In the genomic region with DNA sequence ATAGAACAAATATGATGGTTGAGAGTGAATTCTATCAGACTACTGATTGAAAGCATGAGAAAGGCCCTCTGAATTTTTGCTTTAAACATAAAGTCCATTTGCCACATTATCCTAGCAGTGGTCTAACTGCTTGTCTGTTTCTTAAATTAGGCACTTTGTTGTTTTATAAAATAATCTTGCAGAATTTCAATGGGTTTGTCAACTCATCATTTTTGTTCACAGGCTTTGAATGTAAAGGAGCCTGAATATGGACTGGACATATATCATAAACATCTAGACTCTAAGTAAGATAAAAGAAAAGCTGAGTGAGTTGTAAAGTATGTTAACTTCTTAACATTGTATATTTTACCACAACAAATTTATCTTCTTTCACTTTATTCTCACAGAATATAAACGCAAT, we compare ENCODE assay signal across 26 cellular contexts.
"Had no signal": no experiment of that assay in that cellular context is flagged by ENCODE, and none has a peak within 500 bp of the region (broad histone marks: within the 10 kb centered on the region; RNA-seq: fewer than 3 reads in every experiment).

No MANE protein-coding gene starts in this region.

- H3K36me3 ChIP-seq: stomach, suprapubic skin, thoracic aorta, thyroid gland, tibial artery, tibial nerve, transverse colon, upper lobe of right lung, uterus, vagina had no signal

- H3K27me3 ChIP-seq: stomach, suprapubic skin, testis, thyroid gland, tibial artery, tibial nerve, transverse colon, upper lobe of right lung, uterus, vagina had no signal

- H3K9me3 ChIP-seq: testis, thoracic aorta, thyroid gland, tibial artery, transverse colon, upper lobe of right lung, uterus, vagina had no signal

- H3K4me3 ChIP-seq: stomach, suprapubic skin, testis, thoracic aorta, thyroid gland, tibial artery, tibial nerve, transverse colon, upper lobe of right lung, uterus, vagina had no signal

- FAIRE-seq: urothelium cell line had no signal

- DNase-seq: stimulated activated CD4-positive, alpha-beta T cell treated with anti-CD3 and anti-CD28 coated beads, Interleukin-2, amount 100 ng/mL, for 48 hours; stimulated activated CD4-positive, alpha-beta T cell treated with anti-CD3 and anti-CD28 coated beads, Interleukin-4, amount 100 ng/mL, for 1 hour; stimulated activated CD4-positive, alpha-beta T cell treated with anti-CD3 and anti-CD28 coated beads, Interleukin-4, amount 100 ng/mL, for 24 hours; stimulated activated CD4-positive, alpha-beta T cell treated with anti-CD3 and anti-CD28 coated beads, Interleukin-4, amount 100 ng/mL, for 4 hours; stimulated activated CD8-positive, alpha-beta memory T cell treated with anti-CD3 and anti-CD28 coated beads, Interleukin-4, amount 100 ng/mL, for 48 hours; stimulated activated naive B cell treated with anti-CD40 and anti-IgM and Interleukin-4, amounts not matched to agents 10 μg/mL and 1 μg/mL and 100 μg/mL, for 72 hours; stimulated activated naive CD4-positive, alpha-beta T cell; stimulated activated naive CD4-positive, alpha-beta T cell treated with Interleukin-2 at 50 U/mL for 16 hours; stimulated activated naive CD8-positive, alpha-beta T cell treated with anti-CD3 and anti-CD28 coated beads, Interleukin-15, amount 100 ng/mL, for 72 hours; stimulated activated naive CD8-positive, alpha-beta T cell treated with anti-CD3 and anti-CD28 coated beads, Interleukin-15, Interleukin-2, amounts not matched to agents 100 U/mL and 50 U/mL, for 24 hours; stomach; substantia nigra; testis; thyroid gland; tibial artery; transverse colon; trophoblast cell; upper lobe of right lung; uterus had no signal

- H3K4me1 ChIP-seq: stomach, suprapubic skin, testis, thyroid gland, tibial artery, tibial nerve, transverse colon, upper lobe of right lung, uterus, vagina had no signal

- H3K27ac ChIP-seq: stomach, suprapubic skin, testis, thoracic aorta, thyroid gland, tibial artery, tibial nerve, transverse colon, upper lobe of right lung, uterus, vagina had no signal

- ATAC-seq: stimulated activated effector memory CD8-positive, alpha-beta T cell treated with anti-CD3 and anti-CD28 coated beads, Interleukin-12 subunit alpha, Interleukin-12 subunit beta, amount 100 ng/mL, for 72 hours; stimulated activated memory B cell treated with anti-CD40 and anti-IgM and Interleukin-4, amounts not matched to agents 10 μg/mL and 1 μg/mL and 100 μg/mL, for 72 hours; stimulated activated naive B cell treated with anti-CD40 and anti-IgM and Interleukin-4, amounts not matched to agents 10 μg/mL and 1 μg/mL and 100 μg/mL, for 72 hours; stimulated activated naive CD8-positive, alpha-beta T cell treated with anti-CD3 and anti-CD28 coated beads, Interleukin-15, amount 100 ng/mL, for 72 hours; stimulated activated naive CD8-positive, alpha-beta T cell treated with anti-CD3 and anti-CD28 coated beads, Interleukin-15, Interleukin-2, amounts not matched to agents 100 U/mL and 50 U/mL, for 24 hours; upper lobe of right lung had no signal
